In the genomic region with DNA sequence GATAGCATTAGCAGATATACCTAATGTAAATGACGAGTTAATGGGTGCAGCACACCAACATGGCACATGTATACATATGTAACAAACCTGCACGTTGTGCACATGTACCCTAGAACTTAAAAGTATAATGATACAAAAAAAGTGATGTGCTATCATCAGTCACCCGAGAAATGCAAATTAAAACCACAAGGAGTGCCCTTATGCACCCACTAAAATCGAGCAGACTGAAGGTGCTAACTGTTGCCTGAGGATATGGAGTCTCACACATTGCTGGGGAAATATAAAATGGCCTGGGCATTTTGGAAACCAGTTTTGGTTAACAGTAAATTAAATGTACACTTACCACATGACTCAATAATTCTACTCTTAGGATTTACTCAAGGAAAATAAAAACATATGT, we compare ENCODE assay signal across 15 cellular contexts. TPM values are rescaled to one million over a fixed set of nuclear protein-coding genes. Genes with fewer than 3 reads are reported as not detected.
DNase-seq lines count a peak whose midpoint lies in the region; ATAC-seq and TF ChIP-seq lines count a peak whose summit lies in the region.
"Not testable (repeated sequence)": the region's sequence is repeated elsewhere in the genome, so short reads cannot be mapped to it uniquely, and the experiment has no call there.
"Had no signal": no experiment of that assay in that cellular context is flagged by ENCODE, and none has a peak within 500 bp of the region (broad histone marks: within the 10 kb centered on the region; RNA-seq: fewer than 3 reads in every experiment).

No MANE protein-coding gene starts in this region.

- H3K9me3 Mint-ChIP-seq in activated T-helper 17 cell treated with anti-CD3 and anti-CD28 coated beads, Interleukin-2, amount 50 U/mL, for 72 hours; effector memory CD8-positive, alpha-beta T cell; naive B cell: not testable (repeated sequence)

- not testable (repeated sequence) for H2AFZ ChIP-seq in SU-DHL-6 (ENCODE audit: low read depth, low read length, severe bottlenecking)

- peaks cover 14% of the 10 kb centered on the region for H3K4me1 Mint-ChIP-seq in activated T-helper 17 cell treated with anti-CD3 and anti-CD28 coated beads, Interleukin-2, amount 50 U/mL, for 72 hours
- peaks cover 15 to 17% of the 10 kb centered on the region in 2 donors for H3K4me1 Mint-ChIP-seq in effector memory CD8-positive, alpha-beta T cell (ENCODE audit: low read depth in 2 of 2)
- peaks cover 18 to 22% (median 22%) of the 10 kb centered on the region in 3 donors for H3K4me1 Mint-ChIP-seq in naive B cell

- H3K27ac Mint-ChIP-seq in activated T-helper 17 cell treated with anti-CD3 and anti-CD28 coated beads, Interleukin-2, amount 50 U/mL, for 72 hours = peak overlapping the region; percentile 12
- peak overlapping the region in 1 of 2 donors; percentile 27 for H3K27ac Mint-ChIP-seq in effector memory CD8-positive, alpha-beta T cell
- H3K27ac Mint-ChIP-seq in naive B cell = not testable (repeated sequence)

- not testable (repeated sequence) for H3K79me2 ChIP-seq in DOHH2 (ENCODE audit: control insufficient read depth, low read length); SU-DHL-6 (ENCODE audit: insufficient read depth, low read length)

- not testable (repeated sequence) for H3K27me3 ChIP-seq in DOHH2 (ENCODE audit: control insufficient read depth, low read length); SU-DHL-6 (ENCODE audit: low read length)

- not testable (repeated sequence) for H3K9ac ChIP-seq in SU-DHL-6 (ENCODE audit: low read length)

- ATAC-seq in GM18858 (IDR thresholded peaks at IDR 0.05; ENCODE audit: unreplicated experiment) (peak; percentile 34), naive B cell (ENCODE audit: low read depth in 2 of 2) (peak; percentile 64 to 69)
- peak; percentile 45 for ATAC-seq in activated T-helper 17 cell treated with anti-CD3 and anti-CD28 coated beads, Interleukin-2, amount 50 U/mL, for 72 hours (replicated peaks)
- ATAC-seq in effector memory CD8-positive, alpha-beta T cell (replicated peaks) = peak; percentile 49

- H3K4me2 ChIP-seq in DOHH2 (ENCODE audit: low read length) (peak overlapping the region; percentile 72), SU-DHL-6 (ENCODE audit: low read depth, low read length, poor library complexity, severe bottlenecking) (peak overlapping the region; percentile 5)

- not testable (repeated sequence) for H3F3A ChIP-seq in DOHH2 (ENCODE audit: control insufficient read depth, insufficient read depth); SU-DHL-6 (ENCODE audit: insufficient read depth)

- not testable (repeated sequence) for H3K27me3 Mint-ChIP-seq in activated T-helper 17 cell treated with anti-CD3 and anti-CD28 coated beads, Interleukin-2, amount 50 U/mL, for 72 hours; effector memory CD8-positive, alpha-beta T cell; naive B cell

- H3K9me3 ChIP-seq in DOHH2 (ENCODE audit: control insufficient read depth, insufficient read depth, low read length); SU-DHL-6 (ENCODE audit: insufficient read depth, low read length): not testable (repeated sequence)

- not testable (repeated sequence) for H3K27ac ChIP-seq in DOHH2 (ENCODE audit: low read depth, low read length); SU-DHL-6 (ENCODE audit: low read depth, low read length)

- peak; percentile 43 for DNase-seq in NAMALWA (ENCODE audit: low spot score)
- DNase-seq in effector memory CD8-positive, alpha-beta T cell; naive B cell: not testable (repeated sequence)

- H3K36me3 ChIP-seq in DOHH2 (ENCODE audit: control insufficient read depth, low read length); SU-DHL-6 (ENCODE audit: low read length): not testable (repeated sequence)

- not testable (repeated sequence) for H3K9me2 ChIP-seq in DOHH2 (replicated peaks; ENCODE audit: control insufficient read depth, low read length); SU-DHL-6 (replicated peaks; ENCODE audit: insufficient read depth, low read length)

- H3K36me3 Mint-ChIP-seq in activated T-helper 17 cell treated with anti-CD3 and anti-CD28 coated beads, Interleukin-2, amount 50 U/mL, for 72 hours (ENCODE audit: low read depth); effector memory CD8-positive, alpha-beta T cell (ENCODE audit: insufficient read depth); naive B cell: not testable (repeated sequence)

- peak overlapping the region; percentile 55 for H3K4me3 ChIP-seq in DOHH2 (ENCODE audit: low read length)
- H3K4me3 ChIP-seq in SU-DHL-6 (ENCODE audit: insufficient read depth, low read length, poor library complexity, severe bottlenecking) = not testable (repeated sequence)

- not testable (repeated sequence) for TF ChIP-seq CTCF in DOHH2 (IDR thresholded peaks at IDR 0.05; ENCODE audit: low read depth, low read length, poor library complexity, severe bottlenecking); SU-DHL-6 (IDR thresholded peaks at IDR 0.05; ENCODE audit: insufficient read depth, low read length, poor library complexity, severe bottlenecking)

- peaks cover 28% of the 10 kb centered on the region for H3K4me1 ChIP-seq in DOHH2 (ENCODE audit: control insufficient read depth, low read length)

- H3K4me3 Mint-ChIP-seq in activated T-helper 17 cell treated with anti-CD3 and anti-CD28 coated beads, Interleukin-2, amount 50 U/mL, for 72 hours = peak overlapping the region; percentile 22
- not testable (repeated sequence) for H3K4me3 Mint-ChIP-seq in effector memory CD8-positive, alpha-beta T cell
- peak overlapping the region in 2 of 8 donors; percentile 8 to 42 for H3K4me3 Mint-ChIP-seq in naive B cell

- H4K20me1 ChIP-seq in DOHH2 (ENCODE audit: control insufficient read depth, insufficient read depth, low read depth, low read length); SU-DHL-6 (ENCODE audit: low read depth, low read length): not testable (repeated sequence)

RNA-seq across cellular contexts. Expression of gene ZNF843, which starts 3.6 kb away (rescaled TPM):
- total RNA-seq in activated T-helper 17 cell treated with anti-CD3 and anti-CD28 coated beads, Interleukin-2, amount 50 U/mL, for 72 hours = under 1 TPM; 0.09 to 0.37 TPM
- polyA plus RNA-seq in naive B cell (ENCODE audit: low read depth in 6 of 6) = under 1 TPM in 1 of 6 donors, not detected in 5; 0.33 TPM
- total RNA-seq: A172, Daoy, K562 had no signal

RNA-seq across cellular contexts. Expression of gene COX6A2, which starts 10.9 kb away (rescaled TPM):
- total RNA-seq in activated T-helper 17 cell treated with anti-CD3 and anti-CD28 coated beads, Interleukin-2, amount 50 U/mL, for 72 hours = not detected
- not detected for polyA plus RNA-seq in naive B cell (ENCODE audit: low read depth in 6 of 6)
- total RNA-seq: A172; Caco-2; CD4-positive, alpha-beta T cell; Daoy; H1; H9; IMR-90; K562 had no signal
- polyA plus RNA-seq: IMR-90, K562 had no signal

RNA-seq across cellular contexts. Expression of gene ARMC5, which starts 20.3 kb away (rescaled TPM):
- 10 to 100 TPM; 11.9 to 17.9 TPM for total RNA-seq in activated T-helper 17 cell treated with anti-CD3 and anti-CD28 coated beads, Interleukin-2, amount 50 U/mL, for 72 hours
- 1 to 10 TPM; 4.2 to 8.2 (median 6.1) TPM for polyA plus RNA-seq in naive B cell (ENCODE audit: low read depth in 6 of 6)

RNA-seq across cellular contexts. Expression of gene TGFB1I1, which starts 32.9 kb away (rescaled TPM):
- 1 to 10 TPM; 2.7 to 5.6 TPM for total RNA-seq in activated T-helper 17 cell treated with anti-CD3 and anti-CD28 coated beads, Interleukin-2, amount 50 U/mL, for 72 hours
- 1 to 10 TPM in 2 of 6 donors, under 1 TPM in 2, not detected in 2; 0.57 to 1.4 (median 0.94) TPM for polyA plus RNA-seq in naive B cell (ENCODE audit: low read depth in 6 of 6)

RNA-seq across cellular contexts. Expression of gene SLC5A2, which starts 43.9 kb away (rescaled TPM):
- 1 to 10 TPM in 1 of 2 donors, under 1 TPM in 1; 0.50 to 1.2 TPM for total RNA-seq in activated T-helper 17 cell treated with anti-CD3 and anti-CD28 coated beads, Interleukin-2, amount 50 U/mL, for 72 hours
- polyA plus RNA-seq in naive B cell (ENCODE audit: low read depth in 6 of 6) = under 1 TPM in 3 of 6 donors, not detected in 3; 0.15 to 0.20 (median 0.18) TPM
- total RNA-seq: A172, Daoy, IMR-90 had no signal
- polyA plus RNA-seq: IMR-90 had no signal
